In genomic region chr9:113454914-113455761, GRCh38 we compare ENCODE assay signal across 6 cellular contexts. TPM values are rescaled to one million over a fixed set of nuclear protein-coding genes. Genes with fewer than 3 reads are reported as not detected.
DNase-seq lines count a peak whose midpoint lies in the region; ATAC-seq and TF ChIP-seq lines count a peak whose summit lies in the region.

No MANE protein-coding gene starts in this region.

- peak overlapping the region; percentile 28 to 88 for H3K27ac ChIP-seq in testis

- H3K4me3 ChIP-seq in MG63 (no peak overlapping the region), testis (no peak overlapping the region)

- H3K36me3 ChIP-seq in MG63 (no peaks in the 10 kb centered on the region), testis (ENCODE audit: low read depth, missing control alignments) (no peaks in the 10 kb centered on the region)

- peak; percentile 86 for DNase-seq in AG08395 (ENCODE audit: low spot score)
- DNase-seq in MG63: peak; percentile 87
- DNase-seq in globus pallidus (ENCODE audit: low spot score): peak; percentile 19
- DNase-seq in testis: peak; percentile 72
- no peak for DNase-seq in COLO668 (lab: John Stamatoyannopoulos, UW; ENCODE audit: unreplicated experiment)

- no peak for ATAC-seq in HG03565 (IDR thresholded peaks at IDR 0.05; ENCODE audit: unreplicated experiment)

- 26 to 36% methylated on average over 5 of the region's 5 CpGs for WGBS in testis, 2 donors

- no peaks in the 10 kb centered on the region for H3K9me3 ChIP-seq in MG63
- H3K9me3 ChIP-seq in testis: no peaks in the 10 kb centered on the region

- TF ChIP-seq CTCF in testis (IDR thresholded peaks at IDR 0.05): no peak

- intact Hi-C loops in testis (cut with DNase I; ENCODE audit: low total_unique reads): no loop called here

- H3K27me3 ChIP-seq in MG63 (no peaks in the 10 kb centered on the region), testis (no peaks in the 10 kb centered on the region)

- H3K4me1 ChIP-seq in testis: peaks cover 30% of the 10 kb centered on the region

- TF ChIP-seq POLR2A in testis (IDR thresholded peaks at IDR 0.05): no peak

RNA-seq across cellular contexts. Expression of gene RGS3, which starts 8.4 kb away (rescaled TPM):
- total RNA-seq in MG63 (2014; rRNA removed; shearing (Covaris generic); ENCODE audit: low replicate concordance): 96.9 and 148 TPM in 2 replicates
- 100 to 1,000 TPM; 119 to 125 TPM for total RNA-seq in testis
- 84.8 TPM for polyA plus RNA-seq in testis (ENCODE audit: insufficient read depth, low read depth, low replicate concordance)

RNA-seq across cellular contexts. Expression of gene C9orf43, which starts 44.6 kb away (rescaled TPM):
- total RNA-seq in MG63 (2014; rRNA removed; shearing (Covaris generic); ENCODE audit: low replicate concordance): 0.33 TPM in 1 of 2 replicates, not detected in the other
- total RNA-seq in testis: 10 to 100 TPM; 41.7 to 71.3 TPM
- 109 TPM for polyA plus RNA-seq in testis (ENCODE audit: insufficient read depth, low read depth, low replicate concordance)

RNA-seq across cellular contexts. Expression of gene POLE3, which starts 44.7 kb away (rescaled TPM):
- total RNA-seq in MG63 (2014; rRNA removed; shearing (Covaris generic); ENCODE audit: low replicate concordance): 81.1 and 97.9 TPM in 2 replicates
- 10 to 100 TPM; 76.8 to 93.3 TPM for total RNA-seq in testis
- polyA plus RNA-seq in testis (ENCODE audit: insufficient read depth, low read depth, low replicate concordance): 87.3 TPM

RNA-seq across cellular contexts. Expression of gene ALAD, which starts 54.1 kb away (rescaled TPM):
- 14.8 and 17.0 TPM in 2 replicates for total RNA-seq in MG63 (2014; rRNA removed; shearing (Covaris generic); ENCODE audit: low replicate concordance)
- total RNA-seq in testis: 10 to 100 TPM; 52.8 to 58.6 TPM
- 44.8 TPM for polyA plus RNA-seq in testis (ENCODE audit: insufficient read depth, low read depth, low replicate concordance)

Comparison
In these comparisons a context has a peak if more than half of its experiments do, and no peak if none do; other contexts are left out.
1. RNA of gene C9orf43, which starts 44.6 kb away (total RNA-seq): 41.7 to 71.3 TPM in testis; 0.33 TPM in MG63; every median in the first group is over 10 times any median in the second.